ENCODE assay signal across 37 cellular contexts in the genomic region with DNA sequence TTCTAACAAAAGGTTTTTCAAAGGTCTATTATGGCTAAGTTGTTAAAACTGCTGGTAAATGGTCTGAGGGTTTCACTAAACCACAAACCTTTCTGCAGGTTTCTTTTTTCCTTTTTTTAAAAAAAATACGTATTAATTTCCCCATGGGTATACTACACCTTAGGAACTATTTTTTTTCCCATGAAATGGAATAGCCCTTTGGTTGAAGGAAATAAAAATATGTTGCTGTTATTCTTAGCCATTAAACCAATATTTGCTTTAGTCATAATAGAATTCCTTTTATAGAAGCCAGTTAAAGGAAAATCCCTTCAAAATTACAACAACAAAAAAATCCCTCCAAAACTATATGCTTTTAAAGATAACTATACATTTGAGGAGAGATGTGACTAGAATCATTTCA.
"Had no signal": no experiment of that assay in that cellular context is flagged by ENCODE, and none has a peak within 500 bp of the region (broad histone marks: within the 10 kb centered on the region; RNA-seq: fewer than 3 reads in every experiment).

No MANE protein-coding gene starts in this region.

- H3K36me3 Mint-ChIP-seq: activated CD4-positive, alpha-beta memory T cell treated with anti-CD3 and anti-CD28 coated beads for 36 hours; activated naive CD4-positive, alpha-beta T cell treated with anti-CD3 and anti-CD28 coated beads, Interleukin-2, amount 50 U/mL, for 72 hours; activated naive CD8-positive, alpha-beta T cell treated with anti-CD3 and anti-CD28 coated beads for 36 hours had no signal

- ATAC-seq: activated CD8-positive, alpha-beta T cell treated with anti-CD3 and anti-CD28 coated beads for 36 hours; activated naive CD4-positive, alpha-beta T cell treated with anti-CD3 and anti-CD28 coated beads, Interleukin-2, amount 50 U/mL, for 72 hours; activated T-cell treated with anti-CD3 and anti-CD28 coated beads, Interleukin-2, amount 50 U/mL, for 4 hours; activated T-cell treated with anti-CD3 and anti-CD28 coated beads, Interleukin-2, amount 50 U/mL, for 72 hours; activated T-helper 17 cell treated with anti-CD3 and anti-CD28 coated beads, Interleukin-2, amount 50 U/mL, for 72 hours; body of pancreas had no signal

- FAIRE-seq: TTC549 had no signal

- H3K9me3 ChIP-seq: adrenal gland, body of pancreas had no signal

- H3K36me3 ChIP-seq: adrenal gland, brain microvascular endothelial cell, cardiac muscle cell had no signal

- H3K4me1 ChIP-seq: adrenal gland, body of pancreas had no signal

- H3K9me3 Mint-ChIP-seq: activated naive CD8-positive, alpha-beta T cell treated with anti-CD3 and anti-CD28 coated beads for 36 hours had no signal

- H3K27me3 Mint-ChIP-seq: activated B cell treated with CpG ODN at 0.5 μM for 24 hours; activated CD4-positive, alpha-beta memory T cell treated with anti-CD3 and anti-CD28 coated beads for 36 hours; activated CD4-positive, alpha-beta T cell treated with anti-CD3 and anti-CD28 coated beads, Interleukin-2, amount 10 ng/mL, durations not matched to agents 24 days and 14 days; activated CD8-positive, alpha-beta T cell treated with anti-CD3 and anti-CD28 coated beads for 36 hours; activated naive CD8-positive, alpha-beta T cell treated with anti-CD3 and anti-CD28 coated beads for 36 hours; activated T-helper 17 cell treated with anti-CD3 and anti-CD28 coated beads, Interleukin-2, amount 50 U/mL, for 72 hours; central memory CD8-positive, alpha-beta T cell had no signal

- H3K27ac ChIP-seq: adrenal gland, body of pancreas, brain microvascular endothelial cell, cardiac muscle cell, VCaP had no signal

- DNase-seq: activated B cell treated with CpG ODN at 0.5 μM for 24 hours; activated CD4-positive, alpha-beta memory T cell treated with anti-CD3 and anti-CD28 coated beads for 36 hours; activated CD4-positive, alpha-beta T cell treated with anti-CD3 and anti-CD28 coated beads for 4 hours; activated CD4-positive, alpha-beta T cell treated with anti-CD3 and anti-CD28 coated beads, Interleukin-2, amount 10 ng/mL, durations not matched to agents 24 days and 14 days; activated CD4-positive, alpha-beta T cell treated with anti-CD3 and anti-CD28 coated beads, Interleukin-2, amount 50 U/mL, for 1 hour; activated CD4-positive, alpha-beta T cell treated with anti-CD3 and anti-CD28 coated beads, Interleukin-2, amount 50 U/mL, for 4 hours; activated CD4-positive, CD25-positive, alpha-beta regulatory T cell treated with anti-CD3 and anti-CD28 coated beads, Interleukin-2, amount 50 U/mL, for 72 hours; activated CD8-positive, alpha-beta memory T cell treated with anti-CD3 and anti-CD28 coated beads, Interleukin-2, amount 50 U/mL, for 4 hours; activated CD8-positive, alpha-beta T cell treated with anti-CD3 and anti-CD28 coated beads for 36 hours; activated effector memory CD4-positive, alpha-beta T cell treated with anti-CD3 and anti-CD28 coated beads, Interleukin-2, amount 50 U/mL, for 16 hours; activated gamma-delta T cell treated with Interleukin-2 at 50 U/mL for 16 hours; activated naive CD4-positive, alpha-beta T cell; activated naive CD4-positive, alpha-beta T cell treated with anti-CD3 and anti-CD28 coated beads for 36 hours; activated naive CD4-positive, alpha-beta T cell treated with anti-CD3 and anti-CD28 coated beads, Interleukin-2, amount 50 U/mL, for 16 hours; activated naive CD8-positive, alpha-beta T cell treated with anti-CD3 and anti-CD28 coated beads for 36 hours; activated T-cell treated with anti-CD3 and anti-CD28 coated beads for 4 hours; activated T-cell treated with anti-CD3 and anti-CD28 coated beads, Interleukin-2, amount 50 U/mL, for 1 hour; activated T-cell treated with anti-CD3 and anti-CD28 coated beads, Interleukin-2, amount 50 U/mL, for 4 hours; activated T-cell treated with anti-CD3 and anti-CD28 coated beads, Interleukin-2, amount 50 U/mL, for 72 hours; adrenal gland; amniotic stem cell; aorta; body of pancreas; brain microvascular endothelial cell; caudate nucleus; cerebellar nuclear complex; T-helper 2 cell; T-helper 9 cell had no signal

- H3K27me3 ChIP-seq: adrenal gland, body of pancreas, brain microvascular endothelial cell, cardiac muscle cell had no signal

- H3K27ac Mint-ChIP-seq: activated B cell treated with CpG ODN at 0.5 μM for 24 hours; activated CD4-positive, alpha-beta memory T cell treated with anti-CD3 and anti-CD28 coated beads for 36 hours; activated CD4-positive, alpha-beta T cell treated with anti-CD3 and anti-CD28 coated beads, Interleukin-2, amount 10 ng/mL, durations not matched to agents 24 days and 14 days; activated CD8-positive, alpha-beta T cell treated with anti-CD3 and anti-CD28 coated beads for 36 hours; activated naive CD4-positive, alpha-beta T cell treated with anti-CD3 and anti-CD28 coated beads for 36 hours; activated naive CD4-positive, alpha-beta T cell treated with anti-CD3 and anti-CD28 coated beads, Interleukin-2, amount 50 U/mL, for 72 hours; activated naive CD8-positive, alpha-beta T cell treated with anti-CD3 and anti-CD28 coated beads for 36 hours; activated T-cell treated with anti-CD3 and anti-CD28 coated beads, Interleukin-2, amount 50 U/mL, for 72 hours; activated T-helper 1 cell treated with anti-CD3 and anti-CD28 coated beads, Interleukin-12 subunit alpha, Interleukin-12 subunit beta, Interleukin-2, Interleukin-4 antibody, amounts not matched to agents 30 ng/mL and 10 ng/mL and 1 ng/mL, durations not matched to agents 14 hours and 24 hours and 36 hours; activated T-helper 17 cell treated with anti-CD3 and anti-CD28 coated beads, Interleukin-2, amount 50 U/mL, for 72 hours; T-helper 1 cell treated with Interleukin-12 subunit alpha and Interleukin-12 subunit beta and Interleukin-4 antibody, amounts not matched to agents 30 μg/mL and 1 μg/mL, for 36 hours; T-helper 2 cell treated with Interferon-gamma antibody and Interleukin-4, amounts not matched to agents 5 μg/mL and 100 μg/mL, for 36 hours had no signal

- H3K4me3 Mint-ChIP-seq: activated B cell treated with CpG ODN at 0.5 μM for 24 hours; activated CD4-positive, alpha-beta memory T cell treated with anti-CD3 and anti-CD28 coated beads for 36 hours; activated CD4-positive, alpha-beta T cell treated with anti-CD3 and anti-CD28 coated beads, Interleukin-2, amount 10 ng/mL, durations not matched to agents 24 days and 14 days; activated CD8-positive, alpha-beta T cell treated with anti-CD3 and anti-CD28 coated beads for 36 hours; activated naive CD4-positive, alpha-beta T cell treated with anti-CD3 and anti-CD28 coated beads for 36 hours; activated naive CD8-positive, alpha-beta T cell treated with anti-CD3 and anti-CD28 coated beads for 36 hours; activated T-cell treated with anti-CD3 and anti-CD28 coated beads, Interleukin-2, amount 50 U/mL, for 4 hours; activated T-cell treated with anti-CD3 and anti-CD28 coated beads, Interleukin-2, amount 50 U/mL, for 72 hours; activated T-helper 1 cell treated with anti-CD3 and anti-CD28 coated beads, Interleukin-12 subunit alpha, Interleukin-12 subunit beta, Interleukin-2, Interleukin-4 antibody, amounts not matched to agents 30 ng/mL and 10 ng/mL and 1 ng/mL, durations not matched to agents 14 hours and 24 hours and 36 hours; activated T-helper 17 cell treated with anti-CD3 and anti-CD28 coated beads, Interleukin-2, amount 50 U/mL, for 72 hours; central memory CD8-positive, alpha-beta T cell; T-helper 1 cell treated with Interleukin-12 subunit alpha and Interleukin-12 subunit beta and Interleukin-4 antibody, amounts not matched to agents 30 μg/mL and 1 μg/mL, for 36 hours; T-helper 2 cell treated with Interferon-gamma antibody and Interleukin-4, amounts not matched to agents 5 μg/mL and 100 μg/mL, for 36 hours had no signal

- H3K4me1 Mint-ChIP-seq: activated B cell treated with CpG ODN at 0.5 μM for 24 hours; activated CD4-positive, alpha-beta T cell treated with anti-CD3 and anti-CD28 coated beads, Interleukin-2, amount 10 ng/mL, durations not matched to agents 24 days and 14 days; activated naive CD8-positive, alpha-beta T cell treated with anti-CD3 and anti-CD28 coated beads for 36 hours; activated T-helper 17 cell treated with anti-CD3 and anti-CD28 coated beads, Interleukin-2, amount 50 U/mL, for 72 hours; central memory CD8-positive, alpha-beta T cell had no signal

- H3K4me3 ChIP-seq: adrenal gland, body of pancreas, cardiac muscle cell had no signal
